Comparison of ENCODE assay signal across 26 cellular contexts in the genomic region with DNA sequence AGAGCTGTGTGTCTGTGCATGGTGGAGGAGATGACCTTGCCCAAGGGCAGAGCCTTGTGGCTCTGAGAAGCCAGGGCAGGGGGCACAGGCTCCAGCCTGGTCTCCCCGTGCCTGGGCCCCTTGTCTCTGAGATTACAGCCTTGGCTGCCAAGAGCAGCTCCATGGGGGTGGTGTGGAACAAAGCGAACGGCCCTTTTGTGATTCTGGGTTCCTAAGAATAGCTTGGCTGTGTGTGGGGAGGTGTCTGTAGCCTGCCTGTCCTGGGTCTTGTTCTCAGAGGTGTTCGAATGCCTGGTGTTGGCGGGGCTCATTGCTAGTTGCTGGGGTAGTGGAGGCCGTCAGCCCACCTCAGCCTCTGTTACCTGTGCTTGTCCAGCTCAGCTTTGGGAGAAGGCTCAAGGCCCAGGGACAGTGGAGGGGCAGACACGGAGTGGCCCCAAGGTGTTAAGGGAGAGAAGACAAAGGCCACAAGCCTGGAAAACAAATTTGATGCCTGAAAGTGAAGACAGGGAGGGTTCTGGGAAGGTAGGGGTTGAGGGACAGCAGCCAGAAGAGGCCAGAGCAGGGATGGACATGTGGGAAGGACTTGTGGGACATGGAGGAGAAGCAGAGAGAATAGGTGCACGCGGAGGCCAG. TPM values are rescaled to one million over a fixed set of nuclear protein-coding genes. Genes with fewer than 3 reads are reported as not detected.
DNase-seq lines count a peak whose midpoint lies in the region; ATAC-seq, FAIRE-seq and TF ChIP-seq lines count a peak whose summit lies in the region.
"Had no signal": no experiment of that assay in that cellular context is flagged by ENCODE, and none has a peak within 500 bp of the region (broad histone marks: within the 10 kb centered on the region; RNA-seq: fewer than 3 reads in every experiment).

No MANE protein-coding gene starts in this region.

- H3K36me3 Mint-ChIP-seq in GM23338 (ENCODE audit: low read depth) (no peaks in the 10 kb centered on the region), osteocyte (ENCODE audit: unreplicated experiment) (no peaks in the 10 kb centered on the region)
- H3K36me3 Mint-ChIP-seq: T-cell had no signal

- intact Hi-C loops in K562 (cut with micrococcal nuclease): no loop called here
- intact Hi-C loops in left ventricle myocardium superior (cut with micrococcal nuclease): no loop called here

- H3K4me3 ChIP-seq in GM23338 (no peak overlapping the region), K562 (no peak overlapping the region)
- H3K4me3 ChIP-seq: MG63 had no signal

- no peak for TF ChIP-seq RAD21 in K562 (CRISPR knock-in tag; conservative IDR thresholded peaks at IDR 0.05 in 1 of 2, IDR thresholded peaks at IDR 0.05 in 1 of 2)

- H3K4me1 ChIP-seq in GM23338 (ENCODE audit: insufficient read depth) (peaks cover 19% of the 10 kb centered on the region), K562 (replicated peaks in 1 of 2; ENCODE audit: control insufficient read depth in 2 of 2, insufficient read depth in 2 of 2, low read length in 2 of 2) (peaks cover 16 to 29% of the 10 kb centered on the region in 2 experiments; a peak in 4 of 5 replicates)

- peaks cover 7% of the 10 kb centered on the region; the same call in 1 of the 2 replicates for H3K9me2 ChIP-seq in GM23338 (ENCODE audit: insufficient read depth)

- TF ChIP-seq CTCF in GM23338 (conservative IDR thresholded peaks at IDR 0.05; ENCODE audit: low read depth in 2 of 2) (no peak), K562 (IDR thresholded peaks at IDR 0.05 in 2 of 3, conservative IDR thresholded peaks at IDR 0.05 in 1 of 3; ENCODE audit: insufficient read depth in 2 of 3, low read depth in 1 of 3, low read length in 3 of 3) (no peak), osteocyte (IDR thresholded peaks at IDR 0.05) (no peak)

- H3K79me2 ChIP-seq in GM23338 (replicated peaks; ENCODE audit: insufficient read depth) (no peaks in the 10 kb centered on the region), K562 (ENCODE audit: control insufficient read depth, insufficient read depth, low read length) (no peaks in the 10 kb centered on the region)

- H3F3A ChIP-seq in GM23338 (replicated peaks; ENCODE audit: low read depth): no peaks in the 10 kb centered on the region

- ATAC-seq in GM23338 (peak; percentile 91), K562 (no peak), left ventricle myocardium superior (peak; percentile 67), HG02763 (IDR thresholded peaks at IDR 0.05; ENCODE audit: unreplicated experiment) (no peak)
- ATAC-seq: esophagus mucosa, HCT116, T-cell had no signal

- H2AFZ ChIP-seq in GM23338: peak overlapping the region; percentile 92
- 0 out of 2 replicates have a peak overlapping the region, but pooled peaks have one; percentile 32 for H2AFZ ChIP-seq in K562 (ENCODE audit: low read depth, low read length)

- H3K4me1 Mint-ChIP-seq in GM23338 (peaks cover 22% of the 10 kb centered on the region), osteocyte (ENCODE audit: unreplicated experiment) (no peaks in the 10 kb centered on the region)

- H3K27me3 ChIP-seq in GM23338 (ENCODE audit: insufficient read depth) (no peaks in the 10 kb centered on the region), K562 (ENCODE audit: control insufficient read depth in 2 of 2, insufficient read depth in 2 of 2, low read length in 2 of 2) (no peaks in the 10 kb centered on the region)
- H3K27me3 ChIP-seq: MG63 had no signal

- H3K9me3 ChIP-seq in K562 (replicated peaks; ENCODE audit: control insufficient read depth, insufficient read depth, low read depth, low read length): no peaks in the 10 kb centered on the region
- H3K9me3 ChIP-seq: MG63 had no signal

- TF ChIP-seq EP300 in K562 (IDR thresholded peaks at IDR 0.05; ENCODE audit: low read length): no peak

- no peaks in the 10 kb centered on the region for H3K9me1 ChIP-seq in K562 (ENCODE audit: control insufficient read depth, insufficient read depth, low read length)

- H3K4me3 Mint-ChIP-seq in GM23338 (no peak overlapping the region), osteocyte (ENCODE audit: unreplicated experiment) (no peak overlapping the region)
- H3K4me3 Mint-ChIP-seq: activated CD4-positive, alpha-beta T cell treated with anti-CD3 and anti-CD28 coated beads, Interleukin-2, amount 10 ng/mL, durations not matched to agents 7 days and 5 days; T-cell had no signal

- 60% methylated on average over 7 of the region's 9 CpGs for WGBS in K562 (ENCODE audit: insufficient coverage, low coverage, missing lambda C conversion rate)

- H3K27me3 Mint-ChIP-seq in GM23338 (ENCODE audit: insufficient read depth, low read depth, poor library complexity): peaks cover 25% of the 10 kb centered on the region
- peaks cover 16% of the 10 kb centered on the region for H3K27me3 Mint-ChIP-seq in osteocyte (ENCODE audit: unreplicated experiment)
- H3K27me3 Mint-ChIP-seq: activated CD4-positive, alpha-beta T cell treated with anti-CD3 and anti-CD28 coated beads, Interleukin-2, amount 10 ng/mL, durations not matched to agents 7 days and 5 days had no signal

- H4K20me1 ChIP-seq in GM23338 (replicated peaks; ENCODE audit: insufficient read depth) (no peaks in the 10 kb centered on the region), K562 (replicated peaks; ENCODE audit: control insufficient read depth, insufficient read depth, low read length) (no peaks in the 10 kb centered on the region)

- DNase-seq in GM23338 (ENCODE audit: low spot score) (peak; percentile 45), K562 (ENCODE audit: extremely low read depth in 1 of 4, low spot score in 3 of 4) (no peak), left ventricle myocardium superior (peak; percentile 85), osteocyte (ENCODE audit: extremely low spot score, unreplicated experiment) (peak; percentile 77), mucosa of gallbladder (ENCODE audit: low spot score) (no peak), NCI-H1048 (lab: John Stamatoyannopoulos, UW) (no peak), CD1c-positive myeloid dendritic cell (ENCODE audit: extremely low spot score) (no peak)
- DNase-seq: ACHN; activated CD4-positive, alpha-beta T cell treated with anti-CD3 and anti-CD28 coated beads, Interleukin-2, amount 10 ng/mL, durations not matched to agents 7 days and 5 days; activated naive CD4-positive, alpha-beta T cell treated with Interleukin-2 at 50 U/mL for 16 hours; amygdala; C1 segment of cervical spinal cord; central memory CD4-positive, alpha-beta T cell; EL; MG63; midbrain; NCI-H1436 treated with DMSO at 0.1 percent for 48 hours; NCI-H2171 treated with DMSO at 0.1 percent for 48 hours; SHP77; T-cell had no signal

- TF ChIP-seq POLR2A in K562 (conservative IDR thresholded peaks at IDR 0.05): no peak

- H3K27ac ChIP-seq in GM23338 (ENCODE audit: low read depth) (no peak overlapping the region), K562 (ENCODE audit: extremely low read depth, low read depth, low read length) (no peak overlapping the region)

- CTCF ChIA-PET in K562 (lab: Yijun Ruan, JAX; ENCODE audit: low intra/inter-chr PET ratio): no interaction called here

- no TSS peak for BruUV-seq in K562 (replicated peaks; lab: Mats Ljungman, UMichigan)

- H3K9me3 Mint-ChIP-seq in GM23338: no peaks in the 10 kb centered on the region
- H3K9me3 Mint-ChIP-seq in osteocyte (ENCODE audit: unreplicated experiment): no peaks in the 10 kb centered on the region
- H3K9me3 Mint-ChIP-seq: activated CD4-positive, alpha-beta T cell treated with anti-CD3 and anti-CD28 coated beads, Interleukin-2, amount 10 ng/mL, durations not matched to agents 7 days and 5 days; T-cell had no signal

- no peak overlapping the region for H3K9ac ChIP-seq in K562 (ENCODE audit: insufficient read depth in 1 of 2, low read depth in 2 of 2, low read length in 2 of 2)

- POLR2A ChIA-PET in K562 (lab: Yijun Ruan, JAX): interaction anchor here (0.8 to 1.4 kb wide), 2 partner anchors 11 to 18 kb away, joined by 3 to 5 read pairs; no protein-coding TSS in a partner anchor

- H3K4me2 ChIP-seq in GM23338 (peak overlapping the region; percentile 48; the same call in 1 of the 2 replicates), K562 (ENCODE audit: insufficient read depth, low read length) (no peak overlapping the region)

- H3K27ac Mint-ChIP-seq in GM23338: 0 out of 2 replicates have a peak overlapping the region, but pooled peaks have one; percentile 33
- no peak overlapping the region for H3K27ac Mint-ChIP-seq in osteocyte (ENCODE audit: unreplicated experiment)
- H3K27ac Mint-ChIP-seq: activated CD4-positive, alpha-beta T cell treated with anti-CD3 and anti-CD28 coated beads, Interleukin-2, amount 10 ng/mL, durations not matched to agents 7 days and 5 days; T-cell had no signal

- FAIRE-seq in K562 (lab: Jason Lieb, UNC): no peak
- FAIRE-seq: frontal cortex had no signal

- in situ Hi-C loops in K562 (cut with MboI): no loop called here

- H3K36me3 ChIP-seq in GM23338 (ENCODE audit: insufficient read depth) (no peaks in the 10 kb centered on the region), K562 (ENCODE audit: control insufficient read depth, insufficient read depth, low read length) (no peaks in the 10 kb centered on the region)
- H3K36me3 ChIP-seq: MG63 had no signal

RNA-seq across cellular contexts. Expression of a gene that starts 7.4 kb away (rescaled TPM):
- total RNA-seq in GM23338 (2014; rRNA removed; shearing (Covaris generic)): not detected in 2 replicates
- polyA plus RNA-seq in GM23338 (2016; fragmentation: Nextera tagmentation; extraction: Ambion mirVana): 0.05 TPM in 1 of 2 replicates, not detected in the other
- total RNA-seq in K562 (2011; cell fraction: chromatin; rRNA removed; ENCODE audit: low replicate concordance): not detected in 2 replicates
- total RNA-seq in K562 (2011; cell fraction: nucleolus; rRNA removed): not detected in 2 replicates
- not detected in 2 replicates for total RNA-seq in K562 (2011; cell fraction: nucleoplasm; rRNA removed)
- not detected in 2 replicates for total RNA-seq in K562 (2014; rRNA removed)
- not detected in 2 replicates for total RNA-seq in K562 (2014; rRNA removed; fragmentation: Illumina TruSeq; extraction: Trizol)
- not detected in 2 replicates for total RNA-seq in K562 (2015; rRNA removed; fragmentation: Illumina TruSeq; extraction: Trizol)
- not detected in 2 replicates for total RNA-seq in K562 (2021)
- not detected in 2 replicates for polyA plus RNA-seq in K562 (2011; rRNA removed)
- polyA plus RNA-seq in K562 (2011; cell fraction: cytosol; rRNA removed): not detected in 2 replicates
- not detected in 2 replicates for polyA plus RNA-seq in K562 (2011; cell fraction: nucleus; rRNA removed)
- not detected in 2 replicates for polyA plus RNA-seq in K562 (2012)
- polyA plus RNA-seq in K562 (2014; fragmentation: Illumina TruSeq; extraction: Trizol): not detected in 2 replicates
- polyA plus RNA-seq in K562 (2014; fragmentation: Nextera tagmentation; extraction: Ambion mirVana): not detected
- not detected in 2 replicates for polyA plus RNA-seq in K562 (2014; rRNA removed)
- polyA minus RNA-seq in K562 (2011; rRNA and poly(A)+ RNA removed): not detected in 2 replicates
- polyA minus RNA-seq in K562 (2011; cell fraction: cytosol; rRNA and poly(A)+ RNA removed): not detected in 2 replicates
- not detected in 2 replicates for polyA minus RNA-seq in K562 (2011; cell fraction: nucleus; rRNA and poly(A)+ RNA removed)
- 12,717 TPM for total RNA-seq in left ventricle myocardium superior
- total RNA-seq in osteocyte: not detected in 2 replicates
- total RNA-seq in mucosa of gallbladder: 0.12 TPM
- total RNA-seq: OCI-LY7, T-cell had no signal

RNA-seq across cellular contexts. Expression of a gene that starts 26.7 kb away (rescaled TPM):
- 48.6 and 67.1 TPM in 2 replicates for total RNA-seq in GM23338 (2014; rRNA removed; shearing (Covaris generic))
- 81.6 and 90.8 TPM in 2 replicates for polyA plus RNA-seq in GM23338 (2016; fragmentation: Nextera tagmentation; extraction: Ambion mirVana)
- 93.2 and 127 TPM in 2 replicates for total RNA-seq in K562 (2011; cell fraction: chromatin; rRNA removed; ENCODE audit: low replicate concordance)
- total RNA-seq in K562 (2011; cell fraction: nucleolus; rRNA removed): 59.3 and 59.7 TPM in 2 replicates
- total RNA-seq in K562 (2011; cell fraction: nucleoplasm; rRNA removed): 71.3 and 86.8 TPM in 2 replicates
- 55.1 and 65.3 TPM in 2 replicates for total RNA-seq in K562 (2014; rRNA removed)
- total RNA-seq in K562 (2014; rRNA removed; fragmentation: Illumina TruSeq; extraction: Trizol): 85.2 and 95.2 TPM in 2 replicates
- total RNA-seq in K562 (2015; rRNA removed; fragmentation: Illumina TruSeq; extraction: Trizol): 73.1 and 74.9 TPM in 2 replicates
- 41.6 and 42.9 TPM in 2 replicates for total RNA-seq in K562 (2021)
- polyA plus RNA-seq in K562 (2011; rRNA removed): 62.2 and 82.6 TPM in 2 replicates
- polyA plus RNA-seq in K562 (2011; cell fraction: cytosol; rRNA removed): 21.4 and 31.5 TPM in 2 replicates
- polyA plus RNA-seq in K562 (2011; cell fraction: nucleus; rRNA removed): 51.2 and 90.7 TPM in 2 replicates
- 30.7 and 63.7 TPM in 2 replicates for polyA plus RNA-seq in K562 (2012)
- 71.9 and 74.0 TPM in 2 replicates for polyA plus RNA-seq in K562 (2014; fragmentation: Illumina TruSeq; extraction: Trizol)
- 100 to 1,000 TPM; 165 to 195 TPM for polyA plus RNA-seq in K562 (2014; fragmentation: Nextera tagmentation; extraction: Ambion mirVana)
- polyA plus RNA-seq in K562 (2014; rRNA removed): 73.5 and 82.4 TPM in 2 replicates
- 59.7 and 68.6 TPM in 2 replicates for polyA minus RNA-seq in K562 (2011; rRNA and poly(A)+ RNA removed)
- 23.7 and 25.8 TPM in 2 replicates for polyA minus RNA-seq in K562 (2011; cell fraction: cytosol; rRNA and poly(A)+ RNA removed)
- polyA minus RNA-seq in K562 (2011; cell fraction: nucleus; rRNA and poly(A)+ RNA removed): 26.7 and 45.9 TPM in 2 replicates
- total RNA-seq in left ventricle myocardium superior: 18.6 TPM
- 32.3 and 34.6 TPM in 2 replicates for total RNA-seq in osteocyte
- 22.9 TPM for total RNA-seq in mucosa of gallbladder

RNA-seq across cellular contexts. Expression of a gene that starts 34.8 kb away (rescaled TPM):
- total RNA-seq in GM23338 (2014; rRNA removed; shearing (Covaris generic)): 0.03 and 0.23 TPM in 2 replicates
- polyA plus RNA-seq in GM23338 (2016; fragmentation: Nextera tagmentation; extraction: Ambion mirVana): 0.10 and 2.1 TPM in 2 replicates
- total RNA-seq in K562 (2011; cell fraction: chromatin; rRNA removed; ENCODE audit: low replicate concordance): 0.09 TPM in 1 of 2 replicates, not detected in the other
- total RNA-seq in K562 (2011; cell fraction: nucleolus; rRNA removed): not detected in 2 replicates
- total RNA-seq in K562 (2011; cell fraction: nucleoplasm; rRNA removed): not detected in 2 replicates
- not detected in 2 replicates for total RNA-seq in K562 (2014; rRNA removed)
- not detected in 2 replicates for total RNA-seq in K562 (2014; rRNA removed; fragmentation: Illumina TruSeq; extraction: Trizol)
- not detected in 2 replicates for total RNA-seq in K562 (2015; rRNA removed; fragmentation: Illumina TruSeq; extraction: Trizol)
- not detected in 2 replicates for total RNA-seq in K562 (2021)
- not detected in 2 replicates for polyA plus RNA-seq in K562 (2011; rRNA removed)
- 0.04 TPM in 1 of 2 replicates, not detected in the other for polyA plus RNA-seq in K562 (2011; cell fraction: cytosol; rRNA removed)
- polyA plus RNA-seq in K562 (2011; cell fraction: nucleus; rRNA removed): 0.03 and 0.04 TPM in 2 replicates
- polyA plus RNA-seq in K562 (2012): 0.03 TPM in 2 replicates
- not detected in 2 replicates for polyA plus RNA-seq in K562 (2014; fragmentation: Illumina TruSeq; extraction: Trizol)
- not detected for polyA plus RNA-seq in K562 (2014; fragmentation: Nextera tagmentation; extraction: Ambion mirVana)
- polyA plus RNA-seq in K562 (2014; rRNA removed): not detected in 2 replicates
- 0.12 TPM in 1 of 2 replicates, not detected in the other for polyA minus RNA-seq in K562 (2011; rRNA and poly(A)+ RNA removed)
- polyA minus RNA-seq in K562 (2011; cell fraction: cytosol; rRNA and poly(A)+ RNA removed): not detected in 2 replicates
- not detected in 2 replicates for polyA minus RNA-seq in K562 (2011; cell fraction: nucleus; rRNA and poly(A)+ RNA removed)
- total RNA-seq in left ventricle myocardium superior: 4,258 TPM
- not detected in 2 replicates for total RNA-seq in osteocyte
- not detected for total RNA-seq in mucosa of gallbladder
- total RNA-seq: esophagus mucosa, frontal cortex, OCI-LY7, T-cell, temporal lobe had no signal

Comparison
In these comparisons a context has a peak if more than half of its experiments do, and no peak if none do; other contexts are left out.
1. ATAC-seq: peak in GM23338 (single experiment) and left ventricle myocardium superior (single experiment); none in K562 (single experiment) and HG02763 (single experiment).
2. DNase-seq: peak in GM23338 (single experiment), left ventricle myocardium superior (single experiment) and osteocyte (single experiment); none in K562 (0 of 4), mucosa of gallbladder (single experiment), NCI-H1048 (single experiment) and CD1c-positive myeloid dendritic cell (single experiment).
3. RNA of a gene that starts 7.4 kb away (total RNA-seq): 12,717 TPM in left ventricle myocardium superior (single experiment); 0.12 TPM in mucosa of gallbladder (single experiment), not detected in GM23338, not detected in K562 and not detected in osteocyte; every median in the first group is over 1,000 times any median in the second.
4. RNA of a gene that starts 34.8 kb away (total RNA-seq): 4,258 TPM in left ventricle myocardium superior (single experiment); 0.03 to 0.23 TPM in GM23338, 0.09 TPM in K562, not detected in osteocyte and not detected in mucosa of gallbladder (single experiment); every median in the first group is over 1,000 times any median in the second.